Comparison of ENCODE assay signal across 26 cellular contexts in genomic region chr6:16196260-16196914, GRCh38. TPM values are rescaled to one million over a fixed set of nuclear protein-coding genes. Genes with fewer than 3 reads are reported as not detected.
DNase-seq lines count a peak whose midpoint lies in the region; ATAC-seq, FAIRE-seq and TF ChIP-seq lines count a peak whose summit lies in the region.
"Had no signal": no experiment of that assay in that cellular context is flagged by ENCODE, and none has a peak within 500 bp of the region (broad histone marks: within the 10 kb centered on the region; RNA-seq: fewer than 3 reads in every experiment).

No MANE protein-coding gene starts in this region.

- ATAC-seq in A549 (peak; percentile 39 to 58; a peak in 5 of 6 replicates), Panc1 (peak; percentile 47; the same call in 1 of the 2 replicates)
- ATAC-seq: GM12878 had no signal

- H3F3A ChIP-seq in neural progenitor cell (ENCODE audit: low read depth) = no peaks in the 10 kb centered on the region

- no peak overlapping the region for H3K9ac ChIP-seq in neural progenitor cell
- H3K9ac ChIP-seq: KMS-11 had no signal

- TF ChIP-seq POLR2A in A549 (IDR thresholded peaks at IDR 0.05; ENCODE audit: low read length) = no peak
- no peak for TF ChIP-seq POLR2A in tibial nerve (IDR thresholded peaks at IDR 0.05)

- peak; percentile 32 for DNase-seq in DMS53 (lab: John Stamatoyannopoulos, UW)
- DNase-seq in DMS53 treated with DMSO at 0.1 percent for 48 hours (lab: John Stamatoyannopoulos, UW; ENCODE audit: unreplicated experiment) = no peak
- DNase-seq in A549 (ENCODE audit: low read depth in 1 of 2, low spot score in 1 of 2) = no peak
- no peak for DNase-seq in Panc1 (ENCODE audit: low read depth, low spot score)
- DNase-seq in neural progenitor cell (ENCODE audit: low spot score) = no peak
- DNase-seq in anterior cingulate cortex (lab: John Stamatoyannopoulos, UW) = no peak
- DNase-seq in tibial nerve (ENCODE audit: low spot score in 2 of 2) = no peak
- DNase-seq: DMS79, EL, GDM1, GOT3, HCEC 1CT, NCI-H1048, NCI-H1417, NCI-H187 treated with DMSO at 0.1 percent for 48 hours, NCI-H2171 treated with DMSO at 0.1 percent for 48 hours, NCI-H345, NCI-H510A treated with DMSO at 0.1 percent for 48 hours, NCI-H82, SHP77 had no signal

- no peaks in the 10 kb centered on the region for H3K36me3 Mint-ChIP-seq in neural progenitor cell

- H2AFZ ChIP-seq in neural progenitor cell (replicated peaks) = no peak overlapping the region

- H3K4me3 ChIP-seq in A549 (peak overlapping the region; percentile 43), Panc1 (ENCODE audit: low read depth in 2 of 2, low read length in 2 of 2) (peak overlapping the region; percentile 7 to 41; a peak in 2 of 4 replicates), neural progenitor cell (no peak overlapping the region), tibial nerve (no peak overlapping the region)
- H3K4me3 ChIP-seq: GM12878 had no signal

- H3K9me3 ChIP-seq in A549 (no peaks in the 10 kb centered on the region), Panc1 (ENCODE audit: control insufficient read depth, insufficient read depth, low read depth, low read length) (no peaks in the 10 kb centered on the region), neural progenitor cell (ENCODE audit: low read depth) (no peaks in the 10 kb centered on the region), tibial nerve (no peaks in the 10 kb centered on the region)

- BruUV-seq in Panc1 (replicated peaks; lab: Mats Ljungman, UMichigan) = no TSS peak

- TF ChIP-seq CTCF in A549 (IDR thresholded peaks at IDR 0.05) (no peak), Panc1 (IDR thresholded peaks at IDR 0.05) (no peak), neural progenitor cell (IDR thresholded peaks at IDR 0.05) (no peak), tibial nerve (IDR thresholded peaks at IDR 0.05) (no peak)

- WGBS in A549 (ENCODE audit: missing lambda C conversion rate) = 27% methylated on average over 11 of the region's 12 CpGs
- 69 to 72% methylated on average over 12 of the region's 12 CpGs for WGBS in tibial nerve, 2 donors

- no peaks in the 10 kb centered on the region for H3K4me1 ChIP-seq in A549
- no peaks in the 10 kb centered on the region; the same call in 1 of the 2 replicates for H3K4me1 ChIP-seq in Panc1 (ENCODE audit: control insufficient read depth, insufficient read depth, low read length)
- H3K4me1 ChIP-seq in neural progenitor cell = peaks cover 7% of the 10 kb centered on the region
- H3K4me1 ChIP-seq in tibial nerve = peaks cover 0 to 13% (median 3%) of the 10 kb centered on the region in 4 donors

- intact Hi-C loops in Panc1 (cut with micrococcal nuclease; ENCODE audit: unreplicated experiment) = no loop called here

- H3K9me3 Mint-ChIP-seq in neural progenitor cell = no peaks in the 10 kb centered on the region

- CTCF ChIA-PET in A549 (lab: Yijun Ruan, JAX) = interaction anchor here (0.9 to 2.3 kb wide), 3 partner anchors 10 to 505 kb away, joined by 3 to 7 read pairs (median 6); no protein-coding TSS in a partner anchor
- CTCF ChIA-PET in Panc1 (lab: Charles Lee) = interaction anchor here (0.5 to 1.5 kb wide), 3 partner anchors 10 to 1075 kb away, joined by 3 to 10 read pairs (median 5); no protein-coding TSS in a partner anchor

- no peak overlapping the region for H3K4me3 Mint-ChIP-seq in neural progenitor cell

- no peaks in the 10 kb centered on the region for H3K79me2 ChIP-seq in neural progenitor cell (ENCODE audit: low read depth)

- H3K27me3 ChIP-seq in Panc1 (ENCODE audit: control insufficient read depth, insufficient read depth, low read length) (peaks cover 16% of the 10 kb centered on the region), neural progenitor cell (no peaks in the 10 kb centered on the region), tibial nerve (no peaks in the 10 kb centered on the region)

- FAIRE-seq in A549 (lab: Jason Lieb, UNC) = no peak
- FAIRE-seq: D721Med, GM12878, HTR-8/SVneo had no signal

- H3K27ac Mint-ChIP-seq in neural progenitor cell = peak overlapping the region; percentile 29

- H3K27me3 Mint-ChIP-seq in neural progenitor cell (ENCODE audit: insufficient read depth, low read depth) = peaks cover 8% of the 10 kb centered on the region

- peaks cover 31% of the 10 kb centered on the region for H3K4me1 Mint-ChIP-seq in neural progenitor cell

- in situ Hi-C loops in Panc1 (cut with HindIII; ENCODE audit: low pct_unique_long_range_greater_than_20kb, low sequenced_read_pairs) = no loop called here

- H3K4me2 ChIP-seq in A549 (peak overlapping the region; percentile 68), neural progenitor cell (no peak overlapping the region)
- H3K4me2 ChIP-seq: KMS-11 had no signal

- POLR2A ChIA-PET in A549 (lab: Yijun Ruan, JAX) (no interaction called here), Panc1 (lab: Charles Lee) (no interaction called here)

- TF ChIP-seq EP300 in A549 (IDR thresholded peaks at IDR 0.05) (no peak), tibial nerve (IDR thresholded peaks at IDR 0.05) (no peak)

- H3K36me3 ChIP-seq in Panc1 (ENCODE audit: control insufficient read depth, insufficient read depth, low read length) (no peaks in the 10 kb centered on the region), neural progenitor cell (no peaks in the 10 kb centered on the region), tibial nerve (no peaks in the 10 kb centered on the region)

- H3K27ac ChIP-seq in A549 = no peak overlapping the region
- no peak overlapping the region for H3K27ac ChIP-seq in Panc1 (ENCODE audit: low read length)
- H3K27ac ChIP-seq in neural progenitor cell = no peak overlapping the region
- no peak overlapping the region for H3K27ac ChIP-seq in tibial nerve
- H3K27ac ChIP-seq: 22Rv1, KMS-11, RWPE1 had no signal

- no peaks in the 10 kb centered on the region for H4K20me1 ChIP-seq in neural progenitor cell (ENCODE audit: low read depth)

- no peak for TF ChIP-seq RAD21 in A549 (conservative IDR thresholded peaks at IDR 0.05 in 1 of 2, IDR thresholded peaks at IDR 0.05 in 1 of 2)

TF ChIP-seq in A549, 52 proteins besides CTCF, POLR2A, EP300 and RAD21:
- TF ChIP-seq CBX2 (IDR thresholded peaks at IDR 0.05; ENCODE audit: borderline replicate concordance, low read depth) = no peak
- TF ChIP-seq FOXS1 (CRISPR knock-in tag; IDR thresholded peaks at IDR 0.05) = no peak
- TF ChIP-seq HOXA7 (CRISPR knock-in tag; IDR thresholded peaks at IDR 0.05) = no peak
- TF ChIP-seq HDAC2 (IDR thresholded peaks at IDR 0.05) = no peak
- TF ChIP-seq JUN (IDR thresholded peaks at IDR 0.05) = no peak
- TF ChIP-seq RFX5 (IDR thresholded peaks at IDR 0.05) = no peak
- TF ChIP-seq NPAS2 (CRISPR knock-in tag; IDR thresholded peaks at IDR 0.05; ENCODE audit: borderline replicate concordance) = no peak
- no peak for TF ChIP-seq KDM5A (IDR thresholded peaks at IDR 0.05)

RNA-seq across cellular contexts. Expression of gene GMPR, which starts 42.0 kb away (rescaled TPM):
- polyA plus RNA-seq in A549 (2011; rRNA removed) (0.34 and 0.48 TPM in 2 replicates), A549 (2017; fragmentation: RNase III; extraction: RNeasy Plus Mini Kit Qiagen cat#74134 plus additional on column Dnase treatment) (0.23 to 0.53 TPM (median 0.26 TPM) in 3 replicates)
- 0.32 and 0.41 TPM in 2 replicates for polyA plus RNA-seq in A549 (2012; cell fraction: cytosol; rRNA removed)
- 0.06 and 0.20 TPM in 2 replicates for polyA plus RNA-seq in A549 (2012; cell fraction: nucleus; rRNA removed)
- 0.15 TPM in 1 of 2 replicates, not detected in the other for polyA minus RNA-seq in A549 (2011; rRNA and poly(A)+ RNA removed)
- total RNA-seq in Panc1 (2021; ENCODE audit: unreplicated experiment) (3.5 TPM), neural progenitor cell (ENCODE audit: low replicate concordance) (not detected in 2 replicates), tibial nerve (10 to 100 TPM; 14.0 to 21.8 (median 15.8) TPM)
- 3.5 TPM for polyA plus RNA-seq in Panc1 (2012; ENCODE audit: insufficient read length)

Comparison
In these comparisons a context has a peak if more than half of its experiments do, and no peak if none do; other contexts are left out.
1. H3K4me3 ChIP-seq: peak in A549 (single experiment) and Panc1 (2 of 2); none in neural progenitor cell (single experiment) and tibial nerve (0 of 4).